Comparison of ENCODE assay signal across 2 cellular contexts in genomic region chr6:149854532-149854931, GRCh38.
A peak's percentile ranks its signal among the peaks of the same experiment; 100 is the strongest.
TF ChIP-seq lines count a peak whose summit lies in the region.

No MANE protein-coding gene starts in this region.

TF ChIP-seq in HEK293, 187 proteins besides CTCF, POLR2A, EP300 and RAD21 (continued from another document):
- TF ChIP-seq REST (tag by site-specific recombination; IDR thresholded peaks at IDR 0.05): no peak
- TF ChIP-seq, protein P1, sequence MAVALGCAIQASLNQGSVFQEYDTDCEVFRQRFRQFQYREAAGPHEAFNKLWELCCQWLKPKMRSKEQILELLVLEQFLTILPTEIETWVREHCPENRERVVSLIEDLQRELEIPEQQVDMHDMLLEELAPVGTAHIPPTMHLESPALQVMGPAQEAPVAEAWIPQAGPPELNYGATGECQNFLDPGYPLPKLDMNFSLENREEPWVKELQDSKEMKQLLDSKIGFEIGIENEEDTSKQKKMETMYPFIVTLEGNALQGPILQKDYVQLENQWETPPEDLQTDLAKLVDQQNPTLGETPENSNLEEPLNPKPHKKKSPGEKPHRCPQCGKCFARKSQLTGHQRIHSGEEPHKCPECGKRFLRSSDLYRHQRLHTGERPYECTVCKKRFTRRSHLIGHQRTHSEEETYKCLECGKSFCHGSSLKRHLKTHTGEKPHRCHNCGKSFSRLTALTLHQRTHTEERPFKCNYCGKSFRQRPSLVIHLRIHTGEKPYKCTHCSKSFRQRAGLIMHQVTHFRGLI (tag by site-specific recombination; IDR thresholded peaks at IDR 0.05): peak; percentile 91
- TF ChIP-seq ZNF629 (tag by site-specific recombination; IDR thresholded peaks at IDR 0.05): no peak
TF ChIP-seq in HEK293: peak in this region for 1.

TF ChIP-seq in endothelial cell of umbilical vein, 7 proteins besides CTCF, POLR2A, EP300 and RAD21 (continued from another document):
- TF ChIP-seq EZH2 (IDR thresholded peaks at IDR 0.05; ENCODE audit: borderline replicate concordance, low read depth, low read length, severe bottlenecking): no peak
- TF ChIP-seq GATA2 (IDR thresholded peaks at IDR 0.05; ENCODE audit: insufficient read depth, insufficient read length, low read depth, low read length): no peak
- no peak for TF ChIP-seq POLR2AphosphoS5 (IDR thresholded peaks at IDR 0.05; ENCODE audit: insufficient read depth, low read depth, low read length)
